In genomic region chr22:21876486-21877176, GRCh38 we compare ENCODE assay signal across 9 cellular contexts. TPM values are rescaled to one million over a fixed set of nuclear protein-coding genes. Genes with fewer than 3 reads are reported as not detected.
A peak's percentile ranks its signal among the peaks of the same experiment; 100 is the strongest.
DNase-seq lines count a peak whose midpoint lies in the region; FAIRE-seq and TF ChIP-seq lines count a peak whose summit lies in the region.
"Had no signal": no experiment of that assay in that cellular context is flagged by ENCODE, and none has a peak within 500 bp of the region (broad histone marks: within the 10 kb centered on the region; RNA-seq: fewer than 3 reads in every experiment).

No MANE protein-coding gene starts in this region.

- no peak overlapping the region for H3K4me3 Mint-ChIP-seq in activated CD4-positive, alpha-beta memory T cell treated with anti-CD3 and anti-CD28 coated beads, Interleukin-2, amount 10 ng/mL, durations not matched to agents 7 days and 5 days

- H3K4me1 Mint-ChIP-seq in activated CD4-positive, alpha-beta memory T cell treated with anti-CD3 and anti-CD28 coated beads, Interleukin-2, amount 10 ng/mL, durations not matched to agents 7 days and 5 days, result peaks cover 15% of the 10 kb centered on the region

- H3K27ac ChIP-seq in colonic mucosa, result no peak overlapping the region

- H3K9me3 Mint-ChIP-seq in activated CD4-positive, alpha-beta memory T cell treated with anti-CD3 and anti-CD28 coated beads, Interleukin-2, amount 10 ng/mL, durations not matched to agents 7 days and 5 days, result no peaks in the 10 kb centered on the region

- no peak for TF ChIP-seq POLR2A in GM12891 (IDR thresholded peaks at IDR 0.05; ENCODE audit: low read depth, low read length)

- TF ChIP-seq CTCF in AG04449 (IDR thresholded peaks at IDR 0.05; ENCODE audit: insufficient read depth, low read length, missing control alignments) (no peak), fibroblast of villous mesenchyme (IDR thresholded peaks at IDR 0.05; ENCODE audit: insufficient read depth, low read depth, low read length) (no peak), colonic mucosa (IDR thresholded peaks at IDR 0.05) (no peak)

- CTCF ChIA-PET in AG04449 (lab: Yijun Ruan, JAX), result no interaction called here
- CTCF ChIA-PET in activated CD4-positive, alpha-beta memory T cell treated with anti-CD3 and anti-CD28 coated beads, Interleukin-2, amount 10 ng/mL, durations not matched to agents 7 days and 5 days (lab: Charles Lee), result interaction anchor here (0.9 kb wide), 1 partner anchor 114 kb away, joined by 3 read pairs; no protein-coding TSS in a partner anchor

- peaks cover 15% of the 10 kb centered on the region for H3K27me3 Mint-ChIP-seq in activated CD4-positive, alpha-beta memory T cell treated with anti-CD3 and anti-CD28 coated beads, Interleukin-2, amount 10 ng/mL, durations not matched to agents 7 days and 5 days

- no peaks in the 10 kb centered on the region for H3K36me3 Mint-ChIP-seq in activated CD4-positive, alpha-beta memory T cell treated with anti-CD3 and anti-CD28 coated beads, Interleukin-2, amount 10 ng/mL, durations not matched to agents 7 days and 5 days (ENCODE audit: low read depth)

- H3K27ac Mint-ChIP-seq in activated CD4-positive, alpha-beta memory T cell treated with anti-CD3 and anti-CD28 coated beads, Interleukin-2, amount 10 ng/mL, durations not matched to agents 7 days and 5 days, result peak overlapping the region; percentile 56

- no peak overlapping the region for H3K4me3 ChIP-seq in AG04449 (ENCODE audit: low read depth, low read length)
- H3K4me3 ChIP-seq in fibroblast of villous mesenchyme (ENCODE audit: low read depth, low read length), result no peak overlapping the region
- H3K4me3 ChIP-seq in colonic mucosa, result no peak overlapping the region

- H3K9me3 ChIP-seq in colonic mucosa, result no peaks in the 10 kb centered on the region

- no peaks in the 10 kb centered on the region for H3K27me3 ChIP-seq in colonic mucosa

- peak; percentile 40 for DNase-seq in AG04449 (ENCODE audit: low read depth, low spot score)
- DNase-seq in GM12891 (ENCODE audit: insufficient read length, low spot score), result no peak
- no peak for DNase-seq in activated CD4-positive, alpha-beta memory T cell treated with anti-CD3 and anti-CD28 coated beads, Interleukin-2, amount 10 ng/mL, durations not matched to agents 7 days and 5 days
- peak; percentile 70 for DNase-seq in fibroblast of villous mesenchyme (ENCODE audit: low read depth)
- DNase-seq in ecto neural progenitor cell (ENCODE audit: low spot score), result no peak
- no peak for DNase-seq in HTR-8/SVneo (ENCODE audit: insufficient read length, low spot score)
- DNase-seq in foreskin melanocyte, result no peak
- DNase-seq in colonic mucosa, result no peak
- DNase-seq: KG1 had no signal

- H3K9ac ChIP-seq in colonic mucosa (ENCODE audit: low read depth in 2 of 2, low read length in 2 of 2), result no peak overlapping the region

- POLR2A ChIA-PET in AG04449 (lab: Yijun Ruan, JAX), result interaction anchor here (1.0 to 1.3 kb wide), 2 partner anchors 9 to 141 kb away, joined by 3 to 5 read pairs; partner anchors contain the start of genes MAPK1 and YPEL1
- POLR2A ChIA-PET in activated CD4-positive, alpha-beta memory T cell treated with anti-CD3 and anti-CD28 coated beads, Interleukin-2, amount 10 ng/mL, durations not matched to agents 7 days and 5 days (lab: Charles Lee), result interaction anchor here (0.8 to 1.9 kb wide), 3 partner anchors 10 to 109 kb away, joined by 3 to 14 read pairs (median 6); partner anchors contain the start of gene MAPK1

- FAIRE-seq in GM12891 (lab: Jason Lieb, UNC) (peak; percentile 56), HTR-8/SVneo (lab: Jason Lieb, UNC) (no peak)

- no peaks in the 10 kb centered on the region for H3K4me1 ChIP-seq in colonic mucosa

- intact Hi-C loops in colonic mucosa (cut with DNase I), result no loop called here

- H3K36me3 ChIP-seq in colonic mucosa, result no peaks in the 10 kb centered on the region

TF ChIP-seq in GM12891, 5 proteins besides CTCF, POLR2A, EP300 and RAD21:
- TF ChIP-seq SPI1 (IDR thresholded peaks at IDR 0.05; ENCODE audit: low read depth, low read length) (peak; percentile 61), POU2F2 (IDR thresholded peaks at IDR 0.05; ENCODE audit: low read depth, low read length) (0 out of 2 replicates have a peak, but pooled peaks have one; percentile 35), POLR2AphosphoS5 (IDR thresholded peaks at IDR 0.05; ENCODE audit: low read depth, low read length) (no peak), PAX5 (IDR thresholded peaks at IDR 0.05; ENCODE audit: insufficient read depth, low read length, severe bottlenecking) (no peak), TAF1 (IDR thresholded peaks at IDR 0.05; ENCODE audit: low read depth, low read length) (no peak)

RNA-seq across cellular contexts. Expression of gene MAPK1, which starts 9.2 kb away (rescaled TPM):
- polyA plus RNA-seq in GM12891 (2012; ENCODE audit: low read depth, missing spikeins), result 28.8 TPM
- 10 to 100 TPM; 97.6 to 99.5 TPM for total RNA-seq in activated CD4-positive, alpha-beta memory T cell treated with anti-CD3 and anti-CD28 coated beads, Interleukin-2, amount 10 ng/mL, durations not matched to agents 7 days and 5 days
- total RNA-seq in fibroblast of villous mesenchyme (38.7 and 51.8 TPM in 2 replicates), colonic mucosa (100 to 1,000 TPM; 140 to 147 TPM)

Comparison
In these comparisons a context has a peak if more than half of its experiments do, and no peak if none do; other contexts are left out.
1. DNase-seq: peak in AG04449 (single experiment) and fibroblast of villous mesenchyme (single experiment); none in GM12891 (single experiment), activated CD4-positive, alpha-beta memory T cell treated with anti-CD3 and anti-CD28 coated beads, Interleukin-2, amount 10 ng/mL, durations not matched to agents 7 days and 5 days (single experiment), ecto neural progenitor cell (single experiment), HTR-8/SVneo (single experiment), foreskin melanocyte (single experiment) and colonic mucosa (single experiment).